In genomic region chr22:35631597-35631996, GRCh38 we compare ENCODE assay signal across 8 cellular contexts. TPM values are rescaled to one million over a fixed set of nuclear protein-coding genes. Genes with fewer than 3 reads are reported as not detected.
DNase-seq lines count a peak whose midpoint lies in the region; ATAC-seq and TF ChIP-seq lines count a peak whose summit lies in the region.

No MANE protein-coding gene starts in this region.

- H3K4me3 ChIP-seq in HEK293 (ENCODE audit: low read depth, low read length): no peak overlapping the region
- H3K4me3 ChIP-seq in SK-N-SH (ENCODE audit: low read depth in 2 of 2, low read length in 1 of 2): no peak overlapping the region; a peak in 1 of 4 replicates

- TF ChIP-seq RAD21 in SK-N-SH (IDR thresholded peaks at IDR 0.05; ENCODE audit: low read length): peak; percentile 74

- no peak overlapping the region for H3K4me2 ChIP-seq in SK-N-SH

- H3K9ac ChIP-seq in SK-N-SH: no peak overlapping the region

- ATAC-seq in sciatic nerve (no peak), GM18511 (IDR thresholded peaks at IDR 0.05; ENCODE audit: unreplicated experiment) (no peak), GM21447 (IDR thresholded peaks at IDR 0.05; ENCODE audit: unreplicated experiment) (no peak), GM21381 (IDR thresholded peaks at IDR 0.05; ENCODE audit: unreplicated experiment) (no peak)

- TF ChIP-seq EP300 in SK-N-SH (IDR thresholded peaks at IDR 0.05; ENCODE audit: borderline replicate concordance in 1 of 2, low read depth in 1 of 2, low read length in 1 of 2): no peak

- CTCF ChIA-PET in HEK293 (lab: Yijun Ruan, JAX) (interaction anchor here (0.6 to 1.9 kb wide), 28 partner anchors 8 to 554 kb away, joined by 3 to 8 read pairs (median 4); no protein-coding TSS in a partner anchor), SK-N-SH (lab: Yijun Ruan, JAX) (interaction anchor here (0.8 to 2.4 kb wide), 20 partner anchors 10 to 444 kb away, joined by 3 to 11 read pairs (median 4); partner anchors contain the start of gene MB)

- no peaks in the 10 kb centered on the region for H3K27me3 ChIP-seq in SK-N-SH (ENCODE audit: insufficient read depth)

- intact Hi-C loops in sciatic nerve (cut with DNase I): no loop called here

- DNase-seq in Caki2 (ENCODE audit: low read depth) (peak; percentile 45), SK-N-SH (peak; percentile 60), erythroblast (lab: John Stamatoyannopoulos, UW) (peak; percentile 61 to 72), sciatic nerve (ENCODE audit: low spot score) (peak; percentile 58)

- no peaks in the 10 kb centered on the region for H3K4me1 ChIP-seq in HEK293 (ENCODE audit: control insufficient read depth, insufficient read depth, low read length)
- H3K4me1 ChIP-seq in SK-N-SH (ENCODE audit: control insufficient read depth in 1 of 2, insufficient read depth in 2 of 2, low read depth in 1 of 2, low read length in 1 of 2): peaks cover 5 to 15% of the 10 kb centered on the region in 2 experiments; a peak in 1 of 4 replicates

- no peaks in the 10 kb centered on the region for H4K20me1 ChIP-seq in SK-N-SH (ENCODE audit: insufficient read depth)

- H3K27ac ChIP-seq in HEK293 (ENCODE audit: extremely low read depth, low read depth, low read length) (no peak overlapping the region), SK-N-SH (ENCODE audit: low read depth in 2 of 2, low read length in 1 of 2) (no peak overlapping the region)

- no peak for TF ChIP-seq CTCF in HEK293 (tag by site-specific recombination; IDR thresholded peaks at IDR 0.05)
- peak; percentile 61 for TF ChIP-seq CTCF in SK-N-SH (IDR thresholded peaks at IDR 0.05)

- POLR2A ChIA-PET in HEK293 (lab: Yijun Ruan, JAX): interaction anchor here (0.6 kb wide), 1 partner anchor 29 kb away, joined by 8 read pairs; no protein-coding TSS in a partner anchor
- POLR2A ChIA-PET in SK-N-SH (lab: Yijun Ruan, JAX): no interaction called here

- H3K36me3 ChIP-seq in HEK293 (ENCODE audit: control insufficient read depth in 2 of 2, insufficient read depth in 1 of 2, low read length in 2 of 2) (no peaks in the 10 kb centered on the region), SK-N-SH (replicated peaks in 1 of 2; ENCODE audit: control insufficient read depth in 1 of 2, insufficient read depth in 2 of 2, low read length in 1 of 2) (no peaks in the 10 kb centered on the region)

- H3F3A ChIP-seq in SK-N-SH (replicated peaks; ENCODE audit: insufficient read depth): peaks cover 28% of the 10 kb centered on the region

- WGBS in SK-N-SH (ENCODE audit: low lambda C conversion rate): 69% methylated on average over 5 of the region's 5 CpGs

- TF ChIP-seq POLR2A in erythroblast (IDR thresholded peaks at IDR 0.05; ENCODE audit: low read length): no peak

- no peaks in the 10 kb centered on the region for H3K79me2 ChIP-seq in SK-N-SH (ENCODE audit: insufficient read depth)

- H2AFZ ChIP-seq in SK-N-SH (ENCODE audit: low read depth): no peak overlapping the region

- no peaks in the 10 kb centered on the region for H3K9me3 ChIP-seq in HEK293 (ENCODE audit: control insufficient read depth, insufficient read depth, low read depth, low read length)
- H3K9me3 ChIP-seq in SK-N-SH: no peaks in the 10 kb centered on the region

- in situ Hi-C loops in Caki2 (cut with HindIII; ENCODE audit: low pct_unique_long_range_greater_than_20kb, low sequenced_read_pairs): no loop called here

- H3K9me2 ChIP-seq in SK-N-SH: no peaks in the 10 kb centered on the region

TF ChIP-seq in HEK293, 187 proteins besides CTCF, POLR2A, EP300 and RAD21:
- TF ChIP-seq ZNF792 (tag by site-specific recombination; IDR thresholded peaks at IDR 0.05) (no peak), ZNF664 (tag by site-specific recombination; IDR thresholded peaks at IDR 0.05) (0 out of 2 replicates have a peak, but pooled peaks have one; percentile 51)

TF ChIP-seq in SK-N-SH, 30 proteins besides CTCF, POLR2A, EP300 and RAD21:
- TF ChIP-seq MEF2A (IDR thresholded peaks at IDR 0.05; ENCODE audit: borderline replicate concordance, low read depth) (no peak), SMC3 (IDR thresholded peaks at IDR 0.05; ENCODE audit: low read depth, low read length) (peak; percentile 25; the same call in 1 of the 2 replicates)

RNA-seq across cellular contexts. Expression of gene MB, which starts 14.5 kb away (rescaled TPM):
- total RNA-seq in Caki2 (2014; rRNA removed; shearing (Covaris generic); ENCODE audit: low replicate concordance): 2.5 and 5.3 TPM in 2 replicates
- 0.86 and 0.95 TPM in 2 replicates for polyA plus RNA-seq in SK-N-SH (2012; rRNA removed)
- 0.59 and 0.71 TPM in 2 replicates for polyA plus RNA-seq in SK-N-SH (2012; cell fraction: cytosol; rRNA removed)
- polyA plus RNA-seq in SK-N-SH (2012; cell fraction: nucleus; rRNA removed): 0.21 and 0.29 TPM in 2 replicates
- not detected for total RNA-seq in sciatic nerve

RNA-seq across cellular contexts. Expression of gene APOL6, which starts 16.6 kb away (rescaled TPM):
- 21.3 and 21.5 TPM in 2 replicates for total RNA-seq in Caki2 (2014; rRNA removed; shearing (Covaris generic); ENCODE audit: low replicate concordance)
- polyA plus RNA-seq in SK-N-SH (2012; rRNA removed): 0.88 and 0.90 TPM in 2 replicates
- polyA plus RNA-seq in SK-N-SH (2012; cell fraction: cytosol; rRNA removed): 0.92 and 0.95 TPM in 2 replicates
- polyA plus RNA-seq in SK-N-SH (2012; cell fraction: nucleus; rRNA removed): 0.65 and 1.0 TPM in 2 replicates
- total RNA-seq in sciatic nerve: 16.4 TPM
